In genomic region chr6:161091151-161091550, GRCh38 we compare ENCODE assay signal across 14 cellular contexts.
DNase-seq lines count a peak whose midpoint lies in the region; ATAC-seq, FAIRE-seq and TF ChIP-seq lines count a peak whose summit lies in the region.
"Had no signal": no experiment of that assay in that cellular context is flagged by ENCODE, and none has a peak within 500 bp of the region (broad histone marks: within the 10 kb centered on the region; RNA-seq: fewer than 3 reads in every experiment).

No MANE protein-coding gene starts in this region.

- H3K36me3 Mint-ChIP-seq in T-helper 17 cell (ENCODE audit: low read depth), result peaks cover 27% of the 10 kb centered on the region

- no peak for TF ChIP-seq POLR2A in GM12892 (IDR thresholded peaks at IDR 0.05; ENCODE audit: low read depth, low read length)
- no peak for TF ChIP-seq POLR2A in vagina (IDR thresholded peaks at IDR 0.05)

- no peak for ATAC-seq in T-helper 17 cell
- no peak for ATAC-seq in left lung
- no peak for ATAC-seq in sciatic nerve

- no peak for DNase-seq in GM12892 (ENCODE audit: insufficient read length)
- no peak for DNase-seq in T-helper 17 cell
- no peak for DNase-seq in epithelial cell of prostate (ENCODE audit: low read depth, low spot score)
- no peak for DNase-seq in vagina (ENCODE audit: extremely low spot score in 2 of 2)
- DNase-seq in left lung, result no peak
- DNase-seq in sciatic nerve (ENCODE audit: low spot score), result no peak
- DNase-seq in ascending aorta (ENCODE audit: low spot score in 2 of 2), result no peak
- DNase-seq: AML-193; CD4-positive, alpha-beta T cell; DMS79 treated with DMSO at 0.1 percent for 48 hours; GF-D8; H9 had no signal

- H3K4me3 Mint-ChIP-seq in T-helper 17 cell, result no peak overlapping the region
- H3K4me3 Mint-ChIP-seq: CD4-positive, alpha-beta T cell; H9 had no signal

- H3K27ac ChIP-seq in epithelial cell of prostate (peak overlapping the region; percentile 82), vagina (peak overlapping the region; percentile 15), left lung (no peak overlapping the region), ascending aorta (no peak overlapping the region)
- H3K27ac ChIP-seq: C4-2B had no signal

- H3K4me1 Mint-ChIP-seq in T-helper 17 cell, result peaks cover 25% of the 10 kb centered on the region

- peak; percentile 38 for FAIRE-seq in GM12892 (lab: Jason Lieb, UNC)
- FAIRE-seq: H1 had no signal

- peak overlapping the region; percentile 74 for H3K27ac Mint-ChIP-seq in T-helper 17 cell
- H3K27ac Mint-ChIP-seq: CD4-positive, alpha-beta T cell; H9 had no signal

- H3K9me3 ChIP-seq in T-helper 17 cell (ENCODE audit: control insufficient read depth, low read length, poor library complexity, severe bottlenecking) (no peaks in the 10 kb centered on the region), vagina (no peaks in the 10 kb centered on the region), left lung (no peaks in the 10 kb centered on the region), ascending aorta (no peaks in the 10 kb centered on the region)

- TF ChIP-seq CTCF in vagina (IDR thresholded peaks at IDR 0.05), result no peak
- no peak for TF ChIP-seq CTCF in left lung (IDR thresholded peaks at IDR 0.05)
- no peak for TF ChIP-seq CTCF in ascending aorta (IDR thresholded peaks at IDR 0.05)

- H3K4me3 ChIP-seq in vagina (no peak overlapping the region), left lung (no peak overlapping the region), ascending aorta (no peak overlapping the region)

- intact Hi-C loops in vagina (cut with DNase I), result no loop called here
- intact Hi-C loops in left lung (cut with DNase I), result no loop called here
- intact Hi-C loops in sciatic nerve (cut with DNase I), result no loop called here
- intact Hi-C loops in ascending aorta (cut with DNase I), result no loop called here

- H3K27me3 Mint-ChIP-seq in T-helper 17 cell, result no peaks in the 10 kb centered on the region
- H3K27me3 Mint-ChIP-seq: CD4-positive, alpha-beta T cell had no signal

- H3K4me1 ChIP-seq in vagina (no peaks in the 10 kb centered on the region), left lung (no peaks in the 10 kb centered on the region), ascending aorta (no peaks in the 10 kb centered on the region)

- H3K27me3 ChIP-seq in vagina (no peaks in the 10 kb centered on the region), left lung (no peaks in the 10 kb centered on the region), ascending aorta (no peaks in the 10 kb centered on the region)

- peaks cover 0 to 73% of the 10 kb centered on the region in 2 donors for H3K36me3 ChIP-seq in vagina
- peaks cover 0 to 87% of the 10 kb centered on the region in 2 donors for H3K36me3 ChIP-seq in left lung
- H3K36me3 ChIP-seq in ascending aorta, result peaks cover 58 to 72% of the 10 kb centered on the region in 2 donors

Comparison
In these comparisons a context has a peak if more than half of its experiments do, and no peak if none do; other contexts are left out.
1. H3K27ac ChIP-seq: peak in epithelial cell of prostate (single experiment) and vagina (single experiment); none in left lung (0 of 2) and ascending aorta (0 of 2).